Comparison of ENCODE assay signal across 1 cellular context in genomic region chr14:65222434-65222833, GRCh38.
TF ChIP-seq lines count a peak whose summit lies in the region.

No MANE protein-coding gene starts in this region.

TF ChIP-seq in HepG2, 621 proteins besides CTCF, POLR2A, EP300 and RAD21 (continued from another document):
- TF ChIP-seq KAT8 (CRISPR knock-in tag; IDR thresholded peaks at IDR 0.05) (peak; percentile 42; the same call in 1 of the 2 replicates), TGIF2 (CRISPR knock-in tag; IDR thresholded peaks at IDR 0.05) (no peak), ZNF343 (CRISPR knock-in tag; IDR thresholded peaks at IDR 0.05) (no peak), ZNF646 (CRISPR knock-in tag; IDR thresholded peaks at IDR 0.05) (no peak), HOXA5 (CRISPR knock-in tag; IDR thresholded peaks at IDR 0.05) (no peak), ZFYVE20 (CRISPR knock-in tag; IDR thresholded peaks at IDR 0.05; ENCODE audit: borderline replicate concordance, low read depth) (no peak), MAZ (IDR thresholded peaks at IDR 0.05; ENCODE audit: borderline replicate concordance, low read depth, low read length) (no peak), MAZ (CRISPR knock-in tag; IDR thresholded peaks at IDR 0.05; ENCODE audit: low read depth) (0 out of 2 replicates have a peak, but pooled peaks have one; percentile 27), RFXANK (CRISPR knock-in tag; IDR thresholded peaks at IDR 0.05) (no peak), WIZ (CRISPR knock-in tag; IDR thresholded peaks at IDR 0.05) (no peak), GFI1 (CRISPR knock-in tag; IDR thresholded peaks at IDR 0.05; ENCODE audit: borderline replicate concordance) (no peak), MXD4 (CRISPR knock-in tag; IDR thresholded peaks at IDR 0.05) (0 out of 2 replicates have a peak, but pooled peaks have one; percentile 42), CHCHD3 (CRISPR knock-in tag; IDR thresholded peaks at IDR 0.05) (no peak), ZNF354B (CRISPR knock-in tag; IDR thresholded peaks at IDR 0.05) (no peak), ZFP90 (CRISPR knock-in tag; IDR thresholded peaks at IDR 0.05; ENCODE audit: borderline replicate concordance) (no peak), TFDP1 (CRISPR knock-in tag; IDR thresholded peaks at IDR 0.05; ENCODE audit: borderline replicate concordance) (no peak)
- TF ChIP-seq, protein P1, sequence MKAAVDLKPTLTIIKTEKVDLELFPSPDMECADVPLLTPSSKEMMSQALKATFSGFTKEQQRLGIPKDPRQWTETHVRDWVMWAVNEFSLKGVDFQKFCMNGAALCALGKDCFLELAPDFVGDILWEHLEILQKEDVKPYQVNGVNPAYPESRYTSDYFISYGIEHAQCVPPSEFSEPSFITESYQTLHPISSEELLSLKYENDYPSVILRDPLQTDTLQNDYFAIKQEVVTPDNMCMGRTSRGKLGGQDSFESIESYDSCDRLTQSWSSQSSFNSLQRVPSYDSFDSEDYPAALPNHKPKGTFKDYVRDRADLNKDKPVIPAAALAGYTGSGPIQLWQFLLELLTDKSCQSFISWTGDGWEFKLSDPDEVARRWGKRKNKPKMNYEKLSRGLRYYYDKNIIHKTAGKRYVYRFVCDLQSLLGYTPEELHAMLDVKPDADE (CRISPR knock-in tag; IDR thresholded peaks at IDR 0.05), result no peak
- TF ChIP-seq, protein P2, sequence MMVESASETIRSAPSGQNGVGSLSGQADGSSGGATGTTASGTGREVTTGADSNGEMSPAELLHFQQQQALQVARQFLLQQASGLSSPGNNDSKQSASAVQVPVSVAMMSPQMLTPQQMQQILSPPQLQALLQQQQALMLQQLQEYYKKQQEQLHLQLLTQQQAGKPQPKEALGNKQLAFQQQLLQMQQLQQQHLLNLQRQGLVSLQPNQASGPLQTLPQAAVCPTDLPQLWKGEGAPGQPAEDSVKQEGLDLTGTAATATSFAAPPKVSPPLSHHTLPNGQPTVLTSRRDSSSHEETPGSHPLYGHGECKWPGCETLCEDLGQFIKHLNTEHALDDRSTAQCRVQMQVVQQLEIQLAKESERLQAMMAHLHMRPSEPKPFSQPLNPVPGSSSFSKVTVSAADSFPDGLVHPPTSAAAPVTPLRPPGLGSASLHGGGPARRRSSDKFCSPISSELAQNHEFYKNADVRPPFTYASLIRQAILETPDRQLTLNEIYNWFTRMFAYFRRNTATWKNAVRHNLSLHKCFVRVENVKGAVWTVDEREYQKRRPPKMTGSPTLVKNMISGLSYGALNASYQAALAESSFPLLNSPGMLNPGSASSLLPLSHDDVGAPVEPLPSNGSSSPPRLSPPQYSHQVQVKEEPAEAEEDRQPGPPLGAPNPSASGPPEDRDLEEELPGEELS (CRISPR knock-in tag; IDR thresholded peaks at IDR 0.05), result no peak
- TF ChIP-seq, protein P3, sequence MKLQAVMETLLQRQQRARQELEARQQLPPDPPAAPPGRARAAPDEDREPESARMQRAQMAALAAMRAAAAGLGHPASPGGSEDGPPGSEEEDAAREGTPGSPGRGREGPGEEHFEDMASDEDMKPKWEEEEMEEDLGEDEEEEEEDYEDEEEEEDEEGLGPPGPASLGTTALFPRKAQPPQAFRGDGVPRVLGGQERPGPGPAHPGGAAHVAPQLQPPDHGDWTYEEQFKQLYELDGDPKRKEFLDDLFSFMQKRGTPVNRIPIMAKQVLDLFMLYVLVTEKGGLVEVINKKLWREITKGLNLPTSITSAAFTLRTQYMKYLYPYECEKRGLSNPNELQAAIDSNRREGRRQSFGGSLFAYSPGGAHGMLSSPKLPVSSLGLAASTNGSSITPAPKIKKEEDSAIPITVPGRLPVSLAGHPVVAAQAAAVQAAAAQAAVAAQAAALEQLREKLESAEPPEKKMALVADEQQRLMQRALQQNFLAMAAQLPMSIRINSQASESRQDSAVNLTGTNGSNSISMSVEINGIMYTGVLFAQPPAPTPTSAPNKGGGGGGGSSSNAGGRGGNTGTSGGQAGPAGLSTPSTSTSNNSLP (IDR thresholded peaks at IDR 0.05; ENCODE audit: low read depth, low read length), result no peak
TF ChIP-seq in HepG2: peak in this region for 35.
